Comparison of ENCODE assay signal across 8 cellular contexts in genomic region chr5:139660105-139660915, GRCh38. TPM values are rescaled to one million over a fixed set of nuclear protein-coding genes. Genes with fewer than 3 reads are reported as not detected.
A peak's percentile ranks its signal among the peaks of the same experiment; 100 is the strongest.
DNase-seq lines count a peak whose midpoint lies in the region; ATAC-seq and TF ChIP-seq lines count a peak whose summit lies in the region.

No MANE protein-coding gene starts in this region.

- H3K27ac Mint-ChIP-seq in stimulated activated naive B cell treated with anti-CD40 and anti-IgM and Interleukin-4, amounts not matched to agents 10 μg/mL and 1 μg/mL and 100 μg/mL, for 72 hours, result peak overlapping the region; percentile 91
- H3K27ac Mint-ChIP-seq in naive thymus-derived CD8-positive, alpha-beta T cell, result peak overlapping the region in 2 of 10 donors; percentile 50 to 54

- POLR2A ChIA-PET in HEK293T (lab: Yijun Ruan, JAX), result no interaction called here
- POLR2A ChIA-PET in naive thymus-derived CD8-positive, alpha-beta T cell (lab: Charles Lee), result interaction anchor here (0.6 to 1.7 kb wide), 7 partner anchors 9 to 50 kb away, joined by 3 to 7 read pairs (median 4); no protein-coding TSS in a partner anchor

- peaks cover 7 to 27% of the 10 kb centered on the region in 2 donors for H3K36me3 Mint-ChIP-seq in stimulated activated naive B cell treated with anti-CD40 and anti-IgM and Interleukin-4, amounts not matched to agents 10 μg/mL and 1 μg/mL and 100 μg/mL, for 72 hours
- H3K36me3 Mint-ChIP-seq in naive thymus-derived CD8-positive, alpha-beta T cell, result no peaks in the 10 kb centered on the region

- H3K4me3 ChIP-seq in HL-60 (replicated peaks; ENCODE audit: insufficient read depth, low read length) (no peak overlapping the region), astrocyte of the spinal cord (ENCODE audit: low read depth, low read length) (peak overlapping the region; percentile 7)

- no peaks in the 10 kb centered on the region for H3K9me3 Mint-ChIP-seq in stimulated activated naive B cell treated with anti-CD40 and anti-IgM and Interleukin-4, amounts not matched to agents 10 μg/mL and 1 μg/mL and 100 μg/mL, for 72 hours
- H3K9me3 Mint-ChIP-seq in naive thymus-derived CD8-positive, alpha-beta T cell, result no peaks in the 10 kb centered on the region

- H3K4me3 Mint-ChIP-seq in stimulated activated naive B cell treated with anti-CD40 and anti-IgM and Interleukin-4, amounts not matched to agents 10 μg/mL and 1 μg/mL and 100 μg/mL, for 72 hours, result peak overlapping the region; percentile 85
- peak overlapping the region in 1 of 10 donors; percentile 45 for H3K4me3 Mint-ChIP-seq in naive thymus-derived CD8-positive, alpha-beta T cell

- in situ Hi-C loops in astrocyte of the spinal cord (cut with HindIII; ENCODE audit: low sequenced_read_pairs), result no loop called here

- H3K27me3 Mint-ChIP-seq in stimulated activated naive B cell treated with anti-CD40 and anti-IgM and Interleukin-4, amounts not matched to agents 10 μg/mL and 1 μg/mL and 100 μg/mL, for 72 hours, result no peaks in the 10 kb centered on the region
- H3K27me3 Mint-ChIP-seq in naive thymus-derived CD8-positive, alpha-beta T cell, result peaks cover 0 to 9% (median 0%) of the 10 kb centered on the region in 5 donors

- no peak for TF ChIP-seq CTCF in HL-60 (IDR thresholded peaks at IDR 0.05; ENCODE audit: insufficient read depth, low read length)
- TF ChIP-seq CTCF in astrocyte of the spinal cord (IDR thresholded peaks at IDR 0.05; ENCODE audit: low read depth, low read length), result no peak

- CTCF ChIA-PET in HEK293T (lab: Yijun Ruan, JAX), result interaction anchor here (0.6 to 0.8 kb wide), 2 partner anchors 10 to 88 kb away, joined by 3 to 4 read pairs; no protein-coding TSS in a partner anchor

- peak; percentile 77 for DNase-seq in 8988T
- peak in 1 of 2 experiments; percentile 45 for DNase-seq in HL-60 (ENCODE audit: low read depth in 1 of 2, low spot score in 1 of 2)
- DNase-seq in astrocyte of the spinal cord (ENCODE audit: low read depth, low spot score), result peak; percentile 48
- peak; percentile 81 for DNase-seq in inferior parietal cortex (ENCODE audit: extremely low spot score)
- DNase-seq in stimulated activated naive B cell treated with anti-CD40 and anti-IgM and Interleukin-4, amounts not matched to agents 10 μg/mL and 1 μg/mL and 100 μg/mL, for 72 hours, result no peak
- DNase-seq in HEK293T (ENCODE audit: extremely low spot score), result no peak
- no peak for DNase-seq in GM19240 (ENCODE audit: insufficient read length, low spot score)
- no peak for DNase-seq in naive thymus-derived CD8-positive, alpha-beta T cell

- no peaks in the 10 kb centered on the region for H3K27me3 ChIP-seq in HL-60 (ENCODE audit: insufficient read depth, poor library complexity, severe bottlenecking)

- ATAC-seq in stimulated activated naive B cell treated with anti-CD40 and anti-IgM and Interleukin-4, amounts not matched to agents 10 μg/mL and 1 μg/mL and 100 μg/mL, for 72 hours (replicated peaks), result peak; percentile 0 to 1
- ATAC-seq in naive thymus-derived CD8-positive, alpha-beta T cell, result no peak

- H3K4me1 Mint-ChIP-seq in stimulated activated naive B cell treated with anti-CD40 and anti-IgM and Interleukin-4, amounts not matched to agents 10 μg/mL and 1 μg/mL and 100 μg/mL, for 72 hours, result peaks cover 68 to 97% of the 10 kb centered on the region in 2 donors
- H3K4me1 Mint-ChIP-seq in naive thymus-derived CD8-positive, alpha-beta T cell, result peaks cover 13 to 82% (median 26%) of the 10 kb centered on the region in 4 donors

- peak overlapping the region; percentile 92 for H3K27ac ChIP-seq in HL-60 (replicated peaks)

TF ChIP-seq in HEK293T, 16 proteins besides CTCF, POLR2A, EP300 and RAD21:
- TF ChIP-seq HDGF (IDR thresholded peaks at IDR 0.05; ENCODE audit: borderline replicate concordance) (no peak), L3MBTL2 (conservative IDR thresholded peaks at IDR 0.05) (no peak), FOXA1 (IDR thresholded peaks at IDR 0.05) (no peak), CTBP1 (IDR thresholded peaks at IDR 0.05; ENCODE audit: borderline replicate concordance) (no peak), LEF1 (IDR thresholded peaks at IDR 0.05; ENCODE audit: borderline replicate concordance) (no peak), SP1 (IDR thresholded peaks at IDR 0.05) (no peak), ELF4 (IDR thresholded peaks at IDR 0.05) (no peak), NFRKB (IDR thresholded peaks at IDR 0.05) (no peak), ZNF384 (IDR thresholded peaks at IDR 0.05) (no peak), BHLHE40 (IDR thresholded peaks at IDR 0.05; ENCODE audit: borderline replicate concordance) (no peak), TARDBP (IDR thresholded peaks at IDR 0.05) (no peak)
TF ChIP-seq in HEK293T: peak in this region for 0.

RNA-seq across cellular contexts. Expression of gene CXXC5, which starts 12.2 kb away (rescaled TPM):
- total RNA-seq in naive thymus-derived CD8-positive, alpha-beta T cell, result 1 to 10 TPM; 6.8 to 8.3 TPM
- 10 to 100 TPM in 1 of 3 donors, 1 to 10 TPM in 2; 2.6 to 24.6 (median 3.7) TPM for polyA plus RNA-seq in naive thymus-derived CD8-positive, alpha-beta T cell

Comparison
In these comparisons a context has a peak if more than half of its experiments do, and no peak if none do; other contexts are left out.
1. DNase-seq: peak in 8988T (single experiment), astrocyte of the spinal cord (single experiment) and inferior parietal cortex (single experiment); none in stimulated activated naive B cell treated with anti-CD40 and anti-IgM and Interleukin-4, amounts not matched to agents 10 μg/mL and 1 μg/mL and 100 μg/mL, for 72 hours (single experiment), HEK293T (single experiment), GM19240 (single experiment) and naive thymus-derived CD8-positive, alpha-beta T cell (0 of 10).
2. ATAC-seq: peak in stimulated activated naive B cell treated with anti-CD40 and anti-IgM and Interleukin-4, amounts not matched to agents 10 μg/mL and 1 μg/mL and 100 μg/mL, for 72 hours (2 of 2); none in naive thymus-derived CD8-positive, alpha-beta T cell (0 of 2).